8 cellular contexts compared by ENCODE assay signal in the genomic region with DNA sequence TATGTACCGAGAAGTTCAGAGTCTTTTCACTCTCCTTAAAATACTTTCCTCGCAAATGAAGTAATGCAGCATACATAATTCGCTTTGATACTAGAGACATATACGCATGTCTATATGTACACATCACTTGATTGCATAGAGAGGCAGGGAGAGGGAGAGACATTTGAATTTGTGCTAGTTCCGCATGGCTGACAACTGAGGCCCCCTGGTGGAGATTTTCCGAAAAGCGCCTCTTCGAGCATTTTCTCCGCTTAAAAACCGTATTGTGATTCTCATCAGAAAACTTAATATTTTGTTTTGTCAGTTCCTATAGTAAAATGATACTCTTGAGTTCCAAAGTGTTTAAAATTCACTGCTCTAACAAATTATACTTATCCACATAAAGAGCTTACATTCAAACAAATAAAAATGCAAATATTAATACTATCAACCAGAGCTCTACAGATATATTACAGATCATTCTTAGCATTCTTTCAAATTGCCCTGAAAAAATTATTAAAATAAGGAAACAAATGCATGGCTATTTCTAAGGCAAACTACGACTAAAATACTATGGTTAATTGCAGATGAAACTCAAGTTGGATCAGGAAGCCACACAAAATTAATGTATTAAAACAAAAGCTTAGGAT. TPM values are rescaled to one million over a fixed set of nuclear protein-coding genes. Genes with fewer than 3 reads are reported as not detected.
DNase-seq lines count a peak whose midpoint lies in the region; ATAC-seq and TF ChIP-seq lines count a peak whose summit lies in the region.

No MANE protein-coding gene starts in this region.

- no peaks in the 10 kb centered on the region for H3K9me3 ChIP-seq in Karpas-422 (ENCODE audit: low read length)
- no peaks in the 10 kb centered on the region for H3K9me3 ChIP-seq in SU-DHL-6 (ENCODE audit: insufficient read depth, low read length)
- no peaks in the 10 kb centered on the region for H3K9me3 ChIP-seq in adrenal gland (replicated peaks in 1 of 3)
- no peaks in the 10 kb centered on the region for H3K9me3 ChIP-seq in right atrium auricular region
- no peaks in the 10 kb centered on the region for H3K9me3 ChIP-seq in skeletal muscle tissue (ENCODE audit: control insufficient read depth in 3 of 3, low read length in 3 of 3)

- DNase-seq in Caki2 (ENCODE audit: low read depth) (peak; percentile 39), Karpas-422 (peak; percentile 90), adrenal gland (peak; percentile 43 to 79 (median 63)), right atrium auricular region (ENCODE audit: low spot score) (peak; percentile 76)

- H4K20me1 ChIP-seq in Karpas-422 (ENCODE audit: insufficient read depth, low read depth, low read length) = no peaks in the 10 kb centered on the region
- no peaks in the 10 kb centered on the region for H4K20me1 ChIP-seq in SU-DHL-6 (ENCODE audit: low read depth, low read length)

- peak overlapping the region; percentile 29 for H3K4me2 ChIP-seq in Karpas-422 (ENCODE audit: low read depth, low read length, poor library complexity, severe bottlenecking)
- no peak overlapping the region for H3K4me2 ChIP-seq in SU-DHL-6 (ENCODE audit: low read depth, low read length, poor library complexity, severe bottlenecking)

- no peaks in the 10 kb centered on the region for H3K79me2 ChIP-seq in Karpas-422 (ENCODE audit: low read length)
- H3K79me2 ChIP-seq in SU-DHL-6 (ENCODE audit: insufficient read depth, low read length) = no peaks in the 10 kb centered on the region

- ATAC-seq in GM18520 (IDR thresholded peaks at IDR 0.05; ENCODE audit: unreplicated experiment) = no peak
- ATAC-seq in HG03520 (IDR thresholded peaks at IDR 0.05; ENCODE audit: unreplicated experiment) = no peak

- H3K27me3 ChIP-seq in Karpas-422 (ENCODE audit: low read length) (0 out of 2 replicates have a peak, but pooled peaks cover 3% of the 10 kb centered on the region), SU-DHL-6 (ENCODE audit: low read length) (no peaks in the 10 kb centered on the region), adrenal gland (no peaks in the 10 kb centered on the region), right atrium auricular region (no peaks in the 10 kb centered on the region), skeletal muscle tissue (ENCODE audit: control insufficient read depth in 3 of 3, insufficient read depth in 3 of 3, low read length in 3 of 3) (no peaks in the 10 kb centered on the region)

- H3K4me1 ChIP-seq in Karpas-422 (ENCODE audit: low read length) (peaks cover 13% of the 10 kb centered on the region), adrenal gland (replicated peaks in 1 of 2) (peaks cover 0 to 6% of the 10 kb centered on the region in 2 donors), right atrium auricular region (peaks cover 0 to 25% of the 10 kb centered on the region in 2 donors), skeletal muscle tissue (ENCODE audit: control insufficient read depth in 3 of 3, insufficient read depth in 3 of 3, low read length in 3 of 3) (peaks cover 5 to 26% (median 10%) of the 10 kb centered on the region in 3 donors)

- TF ChIP-seq POLR2A in adrenal gland (IDR thresholded peaks at IDR 0.05) = no peak

- in situ Hi-C loops in Caki2 (cut with HindIII; ENCODE audit: low pct_unique_long_range_greater_than_20kb, low sequenced_read_pairs) = no loop called here

- H2AFZ ChIP-seq in Karpas-422 (ENCODE audit: low read length) = no peak overlapping the region
- H2AFZ ChIP-seq in SU-DHL-6 (ENCODE audit: low read depth, low read length, severe bottlenecking) = no peak overlapping the region

- intact Hi-C loops in adrenal gland (cut with DNase I) = no loop called here

- H3F3A ChIP-seq in SU-DHL-6 (ENCODE audit: insufficient read depth) = no peaks in the 10 kb centered on the region

- TF ChIP-seq CTCF in SU-DHL-6 (IDR thresholded peaks at IDR 0.05; ENCODE audit: insufficient read depth, low read length, poor library complexity, severe bottlenecking) (peak; percentile 99), adrenal gland (IDR thresholded peaks at IDR 0.05) (peak; percentile 56 to 92 (median 74)), right atrium auricular region (IDR thresholded peaks at IDR 0.05) (peak; percentile 70 to 90)

- H3K9ac ChIP-seq in Karpas-422 (ENCODE audit: low read length) (no peak overlapping the region), SU-DHL-6 (ENCODE audit: low read length) (no peak overlapping the region), skeletal muscle tissue (ENCODE audit: low read depth in 1 of 3, low read length in 3 of 3) (peak overlapping the region in 1 of 3 donors; percentile 46)

- H3K36me3 ChIP-seq in Karpas-422 (ENCODE audit: insufficient read depth, low read length) (no peaks in the 10 kb centered on the region), SU-DHL-6 (ENCODE audit: low read length) (no peaks in the 10 kb centered on the region), adrenal gland (replicated peaks in 1 of 2) (no peaks in the 10 kb centered on the region), right atrium auricular region (no peaks in the 10 kb centered on the region), skeletal muscle tissue (ENCODE audit: control insufficient read depth in 3 of 3, insufficient read depth in 3 of 3, low read length in 3 of 3) (no peaks in the 10 kb centered on the region)

- 6 to 10% (median 7%) methylated on average over 11 of the region's 11 CpGs for WGBS in adrenal gland, 4 donors

- H3K27ac ChIP-seq in Karpas-422 (ENCODE audit: low read length) (no peak overlapping the region), SU-DHL-6 (ENCODE audit: low read depth, low read length) (no peak overlapping the region), adrenal gland (no peak overlapping the region), right atrium auricular region (no peak overlapping the region), skeletal muscle tissue (ENCODE audit: low read depth, low read length) (no peak overlapping the region)

- H3K9me2 ChIP-seq in Karpas-422 (replicated peaks; ENCODE audit: insufficient read depth, low read length) = no peaks in the 10 kb centered on the region
- no peaks in the 10 kb centered on the region for H3K9me2 ChIP-seq in SU-DHL-6 (replicated peaks; ENCODE audit: insufficient read depth, low read length)

- H3K4me3 ChIP-seq in Karpas-422 (ENCODE audit: low read length) (no peak overlapping the region), SU-DHL-6 (ENCODE audit: insufficient read depth, low read length, poor library complexity, severe bottlenecking) (no peak overlapping the region), adrenal gland (no peak overlapping the region), right atrium auricular region (peak overlapping the region in 1 of 2 donors; percentile 19), skeletal muscle tissue (ENCODE audit: low read length in 3 of 3) (peak overlapping the region; percentile 30 to 61 (median 53))

RNA-seq across cellular contexts. Expression of a gene that starts 0.6 kb away (rescaled TPM):
- total RNA-seq in Caki2 (2014; rRNA removed; shearing (Covaris generic); ENCODE audit: low replicate concordance) = 0.57 and 1.2 TPM in 2 replicates
- total RNA-seq in Karpas-422 (2014; rRNA removed; shearing (Covaris generic); ENCODE audit: low replicate concordance) = 0.07 and 0.78 TPM in 2 replicates
- total RNA-seq in adrenal gland (under 1 TPM; 0.35 to 0.90 (median 0.69) TPM), right atrium auricular region (1 to 10 TPM; 1.0 to 3.6 TPM), skeletal muscle tissue (5.7 TPM)
- polyA plus RNA-seq in adrenal gland = under 1 TPM; 0.46 to 0.84 (median 0.48) TPM

RNA-seq across cellular contexts. Expression of a gene that starts 15.1 kb away (rescaled TPM):
- 75.4 and 94.7 TPM in 2 replicates for total RNA-seq in Caki2 (2014; rRNA removed; shearing (Covaris generic); ENCODE audit: low replicate concordance)
- 47.9 and 80.2 TPM in 2 replicates for total RNA-seq in Karpas-422 (2014; rRNA removed; shearing (Covaris generic); ENCODE audit: low replicate concordance)
- total RNA-seq in adrenal gland = 10 to 100 TPM; 27.7 to 82.2 (median 55.7) TPM
- 10 to 100 TPM; 37.9 to 63.0 (median 61.0) TPM for polyA plus RNA-seq in adrenal gland
- total RNA-seq in right atrium auricular region = 10 to 100 TPM; 51.9 to 53.5 TPM
- total RNA-seq in skeletal muscle tissue = 27.7 TPM

Comparison
In these comparisons a context has a peak if more than half of its experiments do, and no peak if none do; other contexts are left out.
1. DNase-seq: peak in every context shown above with its lines; median percentile 90 in Karpas-422; 76 in right atrium auricular region; 63 in adrenal gland; 39 in Caki2.
2. H3K4me3 ChIP-seq: peak in skeletal muscle tissue (3 of 3); none in Karpas-422 (single experiment), SU-DHL-6 (single experiment) and adrenal gland (0 of 4).
3. Peak in every context shown above with its lines, with median percentiles within 50 percentile points of each other: CTCF ChIP-seq.